In the genomic region with DNA sequence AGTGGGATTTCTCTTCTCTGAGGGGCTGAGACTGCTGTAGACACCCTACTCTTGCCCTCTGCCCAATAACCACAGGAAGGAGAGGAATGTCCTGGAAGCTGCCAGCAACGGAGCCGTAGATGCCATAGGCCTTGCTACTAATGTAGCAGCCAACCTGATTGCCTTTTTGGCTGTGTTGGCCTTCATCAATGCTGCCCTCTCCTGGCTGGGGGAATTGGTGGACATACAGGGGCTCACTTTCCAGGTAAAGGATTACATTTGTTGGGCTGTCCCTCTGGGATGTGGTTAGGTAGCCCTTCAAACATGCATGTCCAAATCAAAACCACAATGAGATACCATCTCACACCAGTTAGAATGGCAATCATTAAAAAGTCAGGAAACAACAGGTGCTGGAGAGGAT, we compare ENCODE assay signal across 14 cellular contexts. TPM values are rescaled to one million over a fixed set of nuclear protein-coding genes. Genes with fewer than 3 reads are reported as not detected.
A peak's percentile ranks its signal among the peaks of the same experiment; 100 is the strongest.
DNase-seq lines count a peak whose midpoint lies in the region; ATAC-seq and TF ChIP-seq lines count a peak whose summit lies in the region.
"Had no signal": no experiment of that assay in that cellular context is flagged by ENCODE, and none has a peak within 500 bp of the region (broad histone marks: within the 10 kb centered on the region; RNA-seq: fewer than 3 reads in every experiment).

No MANE protein-coding gene starts in this region.

- H3K4me3 Mint-ChIP-seq in stimulated activated naive B cell treated with anti-CD40 and anti-IgM and Interleukin-4, amounts not matched to agents 10 μg/mL and 1 μg/mL and 100 μg/mL, for 72 hours: no peak overlapping the region
- H3K4me3 Mint-ChIP-seq: T-cell had no signal

- no peak for ATAC-seq in HG02623 (IDR thresholded peaks at IDR 0.05; ENCODE audit: unreplicated experiment)
- ATAC-seq in stimulated activated naive B cell treated with anti-CD40 and anti-IgM and Interleukin-4, amounts not matched to agents 10 μg/mL and 1 μg/mL and 100 μg/mL, for 72 hours (replicated peaks): no peak
- ATAC-seq in GM21526 (IDR thresholded peaks at IDR 0.05; ENCODE audit: low FRiP score, unreplicated experiment): no peak
- ATAC-seq: T-cell had no signal

- H3K9me3 Mint-ChIP-seq in stimulated activated naive B cell treated with anti-CD40 and anti-IgM and Interleukin-4, amounts not matched to agents 10 μg/mL and 1 μg/mL and 100 μg/mL, for 72 hours: peaks cover 0 to 5% of the 10 kb centered on the region in 2 donors

- H3K79me2 ChIP-seq in PC-9 (ENCODE audit: low read depth): no peaks in the 10 kb centered on the region

- H3K36me3 ChIP-seq in PC-9 (ENCODE audit: low read depth): no peaks in the 10 kb centered on the region
- H3K36me3 ChIP-seq: left ventricle myocardium inferior had no signal

- no peaks in the 10 kb centered on the region for H3K9me3 ChIP-seq in PC-9 (ENCODE audit: insufficient read depth, low read depth)
- H3K9me3 ChIP-seq: left ventricle myocardium inferior, testis had no signal

- H3K4me3 ChIP-seq in AG09309 (ENCODE audit: control insufficient read depth, low read depth, low read length): no peak overlapping the region
- no peak overlapping the region for H3K4me3 ChIP-seq in PC-9
- H3K4me3 ChIP-seq: left ventricle myocardium inferior, testis had no signal

- no peaks in the 10 kb centered on the region for H3K4me1 Mint-ChIP-seq in stimulated activated naive B cell treated with anti-CD40 and anti-IgM and Interleukin-4, amounts not matched to agents 10 μg/mL and 1 μg/mL and 100 μg/mL, for 72 hours
- H3K4me1 Mint-ChIP-seq: T-cell had no signal

- intact Hi-C loops in PC-9 (cut with micrococcal nuclease; ENCODE audit: unreplicated experiment): no loop called here

- no TSS peak for BruUV-seq in PC-9 (replicated peaks; lab: Mats Ljungman, UMichigan)

- H3F3A ChIP-seq in PC-9 (ENCODE audit: insufficient read depth, low read depth): no peaks in the 10 kb centered on the region

- no peak overlapping the region for H3K27ac ChIP-seq in PC-9
- H3K27ac ChIP-seq: left ventricle myocardium inferior, testis had no signal

- no peak overlapping the region for H3K27ac Mint-ChIP-seq in stimulated activated naive B cell treated with anti-CD40 and anti-IgM and Interleukin-4, amounts not matched to agents 10 μg/mL and 1 μg/mL and 100 μg/mL, for 72 hours
- H3K27ac Mint-ChIP-seq: T-cell had no signal

- POLR2A ChIA-PET in PC-9 (lab: Charles Lee; ENCODE audit: unreplicated experiment): no interaction called here

- TF ChIP-seq CTCF in AG09309 (IDR thresholded peaks at IDR 0.05; ENCODE audit: control insufficient read depth, insufficient read depth, low read depth, low read length, missing control alignments): peak; percentile 12
- peak; percentile 33; the same call in 1 of the 2 replicates for TF ChIP-seq CTCF in PC-9 (conservative IDR thresholded peaks at IDR 0.05)

- H4K20me1 ChIP-seq in PC-9 (ENCODE audit: insufficient read depth): no peaks in the 10 kb centered on the region

- CTCF ChIA-PET in PC-9 (lab: Charles Lee): no interaction called here

- H3K4me2 ChIP-seq in PC-9: no peak overlapping the region

- H3K27me3 ChIP-seq in PC-9 (ENCODE audit: insufficient read depth, low read depth): no peaks in the 10 kb centered on the region
- H3K27me3 ChIP-seq: testis had no signal

- no peaks in the 10 kb centered on the region for H3K36me3 Mint-ChIP-seq in stimulated activated naive B cell treated with anti-CD40 and anti-IgM and Interleukin-4, amounts not matched to agents 10 μg/mL and 1 μg/mL and 100 μg/mL, for 72 hours

- no peak overlapping the region for H2AFZ ChIP-seq in PC-9

- no peaks in the 10 kb centered on the region for H3K4me1 ChIP-seq in PC-9 (replicated peaks; ENCODE audit: insufficient read depth)
- H3K4me1 ChIP-seq: left ventricle myocardium inferior, testis had no signal

- no peak for DNase-seq in AG09309 (ENCODE audit: low read depth)
- peak; percentile 41 for DNase-seq in ELF-1 (ENCODE audit: low read depth, low spot score)
- DNase-seq in PC-9: peak in 1 of 2 experiments; percentile 7
- peak; percentile 14 for DNase-seq in glomerular visceral epithelial cell (ENCODE audit: extremely low spot score)
- no peak for DNase-seq in stimulated activated naive B cell treated with anti-CD40 and anti-IgM and Interleukin-4, amounts not matched to agents 10 μg/mL and 1 μg/mL and 100 μg/mL, for 72 hours
- DNase-seq in activated CD4-positive, CD25-positive, alpha-beta regulatory T cell treated with anti-CD3 and anti-CD28 coated beads, Interleukin-2, amount 50 U/mL, for 72 hours: no peak
- DNase-seq: left ventricle myocardium inferior; NCI-H345; occipital lobe; stimulated activated CD4-positive, alpha-beta T cell treated with anti-CD3 and anti-CD28 coated beads, Interleukin-2, amount 100 ng/mL, for 48 hours; testis had no signal

- no peaks in the 10 kb centered on the region for H3K9me2 ChIP-seq in PC-9 (ENCODE audit: insufficient read depth)

- H3K27me3 Mint-ChIP-seq in stimulated activated naive B cell treated with anti-CD40 and anti-IgM and Interleukin-4, amounts not matched to agents 10 μg/mL and 1 μg/mL and 100 μg/mL, for 72 hours: peaks cover 7 to 28% of the 10 kb centered on the region in 2 donors
- H3K27me3 Mint-ChIP-seq: T-cell had no signal

RNA-seq across cellular contexts. Expression of a gene that starts 16.1 kb away (rescaled TPM):
- total RNA-seq in PC-9 (2021): not detected in 2 replicates
- total RNA-seq: left ventricle myocardium inferior, occipital lobe, T-cell had no signal

Comparison
In these comparisons a context has a peak if more than half of its experiments do, and no peak if none do; other contexts are left out.
1. DNase-seq: peak in ELF-1 (single experiment) and glomerular visceral epithelial cell (single experiment); none in AG09309 (single experiment), stimulated activated naive B cell treated with anti-CD40 and anti-IgM and Interleukin-4, amounts not matched to agents 10 μg/mL and 1 μg/mL and 100 μg/mL, for 72 hours (single experiment) and activated CD4-positive, CD25-positive, alpha-beta regulatory T cell treated with anti-CD3 and anti-CD28 coated beads, Interleukin-2, amount 50 U/mL, for 72 hours (single experiment).